ENCODE assay signal across 21 cellular contexts in the genomic region with DNA sequence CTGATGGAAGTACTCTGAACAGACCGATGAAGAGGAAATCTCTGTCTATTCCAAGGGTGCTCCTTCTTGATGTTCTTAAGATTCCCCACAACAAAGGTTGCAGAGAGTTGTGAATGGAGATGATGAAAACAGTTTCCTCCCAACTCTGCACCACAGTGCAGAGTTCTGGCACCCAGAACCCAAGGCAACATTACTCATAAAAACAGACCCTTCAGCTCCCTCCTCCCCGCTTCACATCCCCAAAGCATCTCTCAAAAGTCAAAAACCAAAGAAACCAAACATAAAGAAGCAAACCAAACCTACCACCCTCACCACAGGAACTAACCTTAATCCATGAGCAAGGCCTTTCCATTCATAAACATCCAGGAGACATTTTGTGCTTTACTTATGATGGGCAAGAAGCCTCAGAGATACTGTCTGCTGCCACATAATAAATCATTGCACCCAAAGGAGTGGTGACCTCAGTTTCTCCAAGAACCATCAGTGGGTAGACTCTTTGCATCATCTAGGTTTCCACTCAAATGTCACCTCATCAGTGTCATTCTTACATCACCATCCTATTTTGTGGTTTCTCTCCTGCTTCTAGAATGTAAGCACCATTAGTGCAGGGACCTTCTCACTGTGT. TPM values are rescaled to one million over a fixed set of nuclear protein-coding genes. Genes with fewer than 3 reads are reported as not detected.
"Had no signal": no experiment of that assay in that cellular context is flagged by ENCODE, and none has a peak within 500 bp of the region (broad histone marks: within the 10 kb centered on the region; RNA-seq: fewer than 3 reads in every experiment).

No MANE protein-coding gene starts in this region.

- H3K9me3 Mint-ChIP-seq: activated B cell treated with CpG ODN at 0.5 μM for 24 hours had no signal

- ATAC-seq: T-helper 17 cell had no signal

- H3K4me1 Mint-ChIP-seq: activated B cell treated with CpG ODN at 0.5 μM for 24 hours, T-helper 17 cell had no signal

- H3K36me3 Mint-ChIP-seq: activated naive CD8-positive, alpha-beta T cell had no signal

- H3K27ac Mint-ChIP-seq: activated B cell treated with CpG ODN at 0.5 μM for 24 hours; activated naive CD8-positive, alpha-beta T cell; T-helper 17 cell had no signal

- DNase-seq: activated B cell treated with CpG ODN at 0.5 μM for 24 hours; activated CD4-positive, alpha-beta T cell treated with anti-CD3 and anti-CD28 coated beads for 1 hour; activated effector memory CD4-positive, alpha-beta T cell treated with Interleukin-2 at 50 U/mL for 16 hours; activated naive CD4-positive, alpha-beta T cell; adrenal gland; anterior cingulate cortex; cerebellar nuclear complex; IMR-90; KG1; NCI-H1092; NCI-H1417; NCI-H1930; NCI-H2171; NCI-H2227 treated with DMSO at 0.1 percent for 48 hours; NCI-H526; NCI-H774; SIG-M5; T-helper 17 cell; T1000 had no signal

- H3K4me3 Mint-ChIP-seq: activated B cell treated with CpG ODN at 0.5 μM for 24 hours; activated naive CD8-positive, alpha-beta T cell; T-helper 17 cell had no signal

RNA-seq across cellular contexts. Expression of a gene that starts 13.2 kb away (rescaled TPM):
- total RNA-seq: activated B cell treated with CpG ODN at 0.5 μM for 24 hours, OCI-LY7, T-helper 17 cell had no signal
